ENCODE assay signal across 8 cellular contexts in genomic region chr11:66466225-66467033, GRCh38. TPM values are rescaled to one million over a fixed set of nuclear protein-coding genes. Genes with fewer than 3 reads are reported as not detected.
A peak's percentile ranks its signal among the peaks of the same experiment; 100 is the strongest.
DNase-seq lines count a peak whose midpoint lies in the region; ATAC-seq and TF ChIP-seq lines count a peak whose summit lies in the region.

TSS of gene PELI3 (plus strand) at chr11:66466905. CDS start at chr11:66468129, 1,224 bp downstream.

- H2AFZ ChIP-seq in OCI-LY7 (ENCODE audit: low read length) = peak within 1 kb of the TSS; percentile 77

- peaks cover 11% of the 10 kb centered on the region for H3K36me3 Mint-ChIP-seq in Caco-2 (ENCODE audit: insufficient read depth, unreplicated experiment)
- H3K36me3 Mint-ChIP-seq in activated T-cell treated with anti-CD3 and anti-CD28 coated beads, Interleukin-2, amount 50 U/mL, for 4 hours (ENCODE audit: insufficient read depth) = no peaks in the 10 kb centered on the region

- under 1% methylated on average over 56 of the region's 63 CpGs for WGBS in HUES64
- 0 to 5% methylated on average over 3 to 6 of the region's 63 CpGs for WGBS in esophagus squamous epithelium, 2 donors

- H3K27ac ChIP-seq in HUES64 (ENCODE audit: low read depth, low read length) = peak within 1 kb of the TSS; percentile 34; the same call in 1 of the 2 replicates
- peak within 1 kb of the TSS; percentile 73 for H3K27ac ChIP-seq in OCI-LY7 (ENCODE audit: low read depth, low read length, poor library complexity, severe bottlenecking)
- H3K27ac ChIP-seq in esophagus squamous epithelium = peak within 1 kb of the TSS; percentile 77 to 94 (median 85)
- peak within 1 kb of the TSS; percentile 60 for H3K27ac ChIP-seq in muscle layer of duodenum (ENCODE audit: low read length)

- no peaks in the 10 kb centered on the region for H3K27me3 Mint-ChIP-seq in Caco-2 (ENCODE audit: insufficient read depth, unreplicated experiment)
- H3K27me3 Mint-ChIP-seq in activated T-cell treated with anti-CD3 and anti-CD28 coated beads, Interleukin-2, amount 50 U/mL, for 4 hours (ENCODE audit: low read depth) = no peaks in the 10 kb centered on the region

- intact Hi-C loops in Caco-2 (cut with micrococcal nuclease; ENCODE audit: unreplicated experiment) (loop anchor here (1.0 kb wide), 3 partner anchors 14 to 48 kb away; partner anchors contain the start of gene DPP3), OCI-LY7 (cut with micrococcal nuclease; ENCODE audit: unreplicated experiment) (no loop called here), esophagus squamous epithelium (cut with DNase I) (no loop called here)

- POLR2A ChIA-PET in Caco-2 (lab: Charles Lee) = interaction anchor here (0.5 to 3.1 kb wide), 26 partner anchors 11 to 1571 kb away, joined by 3 to 98 read pairs (median 6); partner anchors contain the start of genes BBS1, DPP3, MRPL11 and RBM4
- POLR2A ChIA-PET in OCI-LY7 (lab: Charles Lee) = interaction anchor here (0.6 to 1.4 kb wide), 9 partner anchors 8 to 795 kb away, joined by 3 to 6 read pairs (median 3); no protein-coding TSS in a partner anchor

- peak within 1 kb of the TSS; percentile 62 for H3K27ac Mint-ChIP-seq in Caco-2 (ENCODE audit: unreplicated experiment)

- H3K36me3 ChIP-seq in Caco-2 (ENCODE audit: control insufficient read depth, insufficient read depth, low read length) (no peaks in the 10 kb centered on the region), HUES64 (ENCODE audit: insufficient read depth, low read length) (0 out of 2 replicates have a peak, but pooled peaks cover 3% of the 10 kb centered on the region), OCI-LY7 (ENCODE audit: insufficient read depth, low read length) (peaks cover 5% of the 10 kb centered on the region; the same call in 1 of the 2 replicates), esophagus squamous epithelium (peaks cover 0 to 15% (median 0%) of the 10 kb centered on the region in 3 donors), muscle layer of duodenum (ENCODE audit: control insufficient read depth in 1 of 2, insufficient read depth in 2 of 2, low read length in 2 of 2) (peaks cover 2 to 9% of the 10 kb centered on the region in 2 donors)

- CTCF ChIA-PET in Caco-2 (lab: Charles Lee) = interaction anchor here (0.6 to 3.9 kb wide), 29 partner anchors 10 to 1049 kb away, joined by 3 to 65 read pairs (median 4); partner anchors contain the start of genes CCDC87, DPP3, MRPL11 and NPAS4
- CTCF ChIA-PET in OCI-LY7 (lab: Charles Lee; ENCODE audit: unreplicated experiment) = interaction anchor here (0.5 to 1.0 kb wide), 10 partner anchors 17 to 1948 kb away, joined by 3 to 12 read pairs (median 6); partner anchors contain the start of gene NPAS4

- H3K9me3 ChIP-seq in Caco-2 (peaks cover 4% of the 10 kb centered on the region; the same call in 1 of the 2 replicates), HUES64 (ENCODE audit: insufficient read depth, low read depth, low read length) (peaks cover 9% of the 10 kb centered on the region; the same call in 1 of the 2 replicates), OCI-LY7 (ENCODE audit: low read length) (peaks cover 13% of the 10 kb centered on the region), esophagus squamous epithelium (no peaks in the 10 kb centered on the region), muscle layer of duodenum (ENCODE audit: control insufficient read depth in 1 of 2, low read length in 2 of 2) (no peaks in the 10 kb centered on the region)

- no peak for TF ChIP-seq CTCF in Caco-2 (IDR thresholded peaks at IDR 0.05; ENCODE audit: insufficient read depth in 1 of 2, low read depth in 1 of 2, low read length in 1 of 2, severe bottlenecking in 1 of 2, unreplicated experiment in 1 of 2)
- no peak for TF ChIP-seq CTCF in OCI-LY7 (conservative IDR thresholded peaks at IDR 0.05; ENCODE audit: low read length)
- no peak for TF ChIP-seq CTCF in esophagus squamous epithelium (IDR thresholded peaks at IDR 0.05)

- H3K9ac ChIP-seq in HUES64 (ENCODE audit: low read depth, low read length) = peak within 1 kb of the TSS; percentile 64

- H3K27me3 ChIP-seq in Caco-2 (replicated peaks; ENCODE audit: control insufficient read depth, insufficient read depth, low read length) = no peaks in the 10 kb centered on the region; the same call in 1 of the 2 replicates
- H3K27me3 ChIP-seq in HUES64 (ENCODE audit: insufficient read depth, low read length) = no peaks in the 10 kb centered on the region
- H3K27me3 ChIP-seq in esophagus squamous epithelium = no peaks in the 10 kb centered on the region
- H3K27me3 ChIP-seq in muscle layer of duodenum (ENCODE audit: low read depth, low read length) = no peaks in the 10 kb centered on the region

- peaks cover 17% of the 10 kb centered on the region for H3K9me3 Mint-ChIP-seq in Caco-2 (ENCODE audit: unreplicated experiment)
- no peaks in the 10 kb centered on the region for H3K9me3 Mint-ChIP-seq in activated T-cell treated with anti-CD3 and anti-CD28 coated beads, Interleukin-2, amount 50 U/mL, for 4 hours

- ATAC-seq in GM21447 (IDR thresholded peaks at IDR 0.05; ENCODE audit: unreplicated experiment) = peak; percentile 74
- peak; percentile 88 to 91 for ATAC-seq in activated T-cell treated with anti-CD3 and anti-CD28 coated beads, Interleukin-2, amount 50 U/mL, for 4 hours

- no peaks in the 10 kb centered on the region for H3K9me2 ChIP-seq in OCI-LY7 (ENCODE audit: insufficient read depth, low read length)

- peak within 1 kb of the TSS; percentile 90 for H3K4me3 Mint-ChIP-seq in Caco-2 (ENCODE audit: unreplicated experiment)
- peak within 1 kb of the TSS; percentile 87 for H3K4me3 Mint-ChIP-seq in activated T-cell treated with anti-CD3 and anti-CD28 coated beads, Interleukin-2, amount 50 U/mL, for 4 hours

- peak within 1 kb of the TSS; percentile 66 for H3K4me3 ChIP-seq in Caco-2 (ENCODE audit: low read depth, low read length)
- peak within 1 kb of the TSS; percentile 77 for H3K4me3 ChIP-seq in HUES64 (ENCODE audit: low read length)
- H3K4me3 ChIP-seq in OCI-LY7 (ENCODE audit: low read depth, low read length, poor library complexity, severe bottlenecking) = peak within 1 kb of the TSS; percentile 69
- H3K4me3 ChIP-seq in esophagus squamous epithelium = peak within 1 kb of the TSS; percentile 52 to 89 (median 70)
- H3K4me3 ChIP-seq in muscle layer of duodenum (ENCODE audit: low read depth in 1 of 2, low read length in 2 of 2) = peak within 1 kb of the TSS; percentile 70 to 72

- TF ChIP-seq POLR2A in esophagus squamous epithelium (IDR thresholded peaks at IDR 0.05) = peak in 1 of 4 donors; percentile 46

- H3K4me1 ChIP-seq in Caco-2 (peaks cover 19% of the 10 kb centered on the region), HUES64 (ENCODE audit: insufficient read depth, low read length) (peaks cover 14% of the 10 kb centered on the region), OCI-LY7 (ENCODE audit: insufficient read depth, low read length, poor library complexity, severe bottlenecking) (peaks cover 36% of the 10 kb centered on the region), esophagus squamous epithelium (peaks cover 13 to 28% (median 15%) of the 10 kb centered on the region in 3 donors), muscle layer of duodenum (ENCODE audit: control insufficient read depth in 1 of 2, insufficient read depth in 2 of 2, low read length in 2 of 2) (peaks cover 6 to 10% of the 10 kb centered on the region in 2 donors)

- peak within 1 kb of the TSS; percentile 90 for H3K4me2 ChIP-seq in OCI-LY7 (ENCODE audit: low read length)

- H4K20me1 ChIP-seq in OCI-LY7 (ENCODE audit: insufficient read depth, low read length) = no peaks in the 10 kb centered on the region

- peaks cover 17% of the 10 kb centered on the region for H3K4me1 Mint-ChIP-seq in Caco-2 (ENCODE audit: low read depth, unreplicated experiment)
- peaks cover 23% of the 10 kb centered on the region for H3K4me1 Mint-ChIP-seq in activated T-cell treated with anti-CD3 and anti-CD28 coated beads, Interleukin-2, amount 50 U/mL, for 4 hours (ENCODE audit: low read depth)

- DNase-seq in Caco-2 = peak; percentile 97
- DNase-seq in OCI-LY7 (ENCODE audit: low spot score) = peak; percentile 93
- peak; percentile 95 for DNase-seq in activated T-cell treated with anti-CD3 and anti-CD28 coated beads, Interleukin-2, amount 50 U/mL, for 4 hours
- no peak for DNase-seq in esophagus squamous epithelium (lab: John Stamatoyannopoulos, UW)
- DNase-seq in stimulated activated CD8-positive, alpha-beta memory T cell treated with anti-CD3 and anti-CD28 coated beads, Interleukin-7, amount 100 ng/mL, for 1 hour (ENCODE audit: low read depth in 2 of 2) = peak; percentile 91 to 95

- H3K79me2 ChIP-seq in OCI-LY7 (ENCODE audit: insufficient read depth, low read depth, low read length) = no peaks in the 10 kb centered on the region

- BruUV-seq in Caco-2 (replicated peaks; lab: Mats Ljungman, UMichigan) = no TSS peak
- BruUV-seq in OCI-LY7 (replicated peaks; lab: Mats Ljungman, UMichigan) = no TSS peak

RNA-seq across cellular contexts. Expression of gene PELI3, which starts in this region (rescaled TPM):
- 21.0 and 21.1 TPM in 2 replicates for total RNA-seq in Caco-2 (2022)
- 3.6 TPM for polyA plus RNA-seq in HUES64 (2013, experiment 1 of 2)
- 4.8 TPM for polyA plus RNA-seq in HUES64 (2013, experiment 2 of 2)
- total RNA-seq in OCI-LY7 (2014; rRNA removed; shearing (Covaris generic)) = 7.7 and 8.1 TPM in 2 replicates
- total RNA-seq in OCI-LY7 (2022) = 4.3 and 4.5 TPM in 2 replicates
- 1 to 10 TPM; 4.9 to 8.5 (median 7.8) TPM for total RNA-seq in activated T-cell treated with anti-CD3 and anti-CD28 coated beads, Interleukin-2, amount 50 U/mL, for 4 hours
- 10 to 100 TPM in 1 of 4 donors, 1 to 10 TPM in 3; 6.3 to 17.2 (median 8.8) TPM for total RNA-seq in esophagus squamous epithelium

Comparison
In these comparisons a context has a peak if more than half of its experiments do, and no peak if none do; other contexts are left out.
1. H3K27ac ChIP-seq: peak in every context shown above with its lines; median percentile 85 in esophagus squamous epithelium; 73 in OCI-LY7; 60 in muscle layer of duodenum; 34 in HUES64.